In the genomic region with DNA sequence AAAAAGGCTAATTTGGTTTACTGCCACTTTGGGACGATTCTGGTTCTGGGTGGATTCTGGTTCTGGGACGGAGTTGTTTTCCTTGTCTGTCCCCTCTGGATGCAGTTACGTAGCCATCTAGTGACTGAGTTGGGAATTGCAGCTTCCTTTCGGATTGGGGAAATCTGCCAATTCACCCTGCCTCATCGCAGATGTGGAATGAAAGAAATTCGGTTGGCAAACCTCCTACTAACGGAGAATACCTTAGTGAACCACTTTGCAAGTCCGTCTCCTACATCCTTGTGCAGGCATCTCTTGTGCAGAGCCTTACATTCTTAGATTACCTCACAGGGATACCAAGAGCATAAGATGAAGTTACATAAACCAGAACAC, we compare ENCODE assay signal across 8 cellular contexts. TPM values are rescaled to one million over a fixed set of nuclear protein-coding genes. Genes with fewer than 3 reads are reported as not detected.
DNase-seq lines count a peak whose midpoint lies in the region; ATAC-seq and TF ChIP-seq lines count a peak whose summit lies in the region.

No MANE protein-coding gene starts in this region.

- H3K27me3 ChIP-seq in DND-41 (ENCODE audit: insufficient read depth, low read length, poor library complexity), result no peaks in the 10 kb centered on the region
- H3K27me3 ChIP-seq in osteoblast (ENCODE audit: insufficient read depth, low read length), result peaks cover 14% of the 10 kb centered on the region
- H3K27me3 ChIP-seq in thymus (ENCODE audit: control insufficient read depth, insufficient read depth), result no peaks in the 10 kb centered on the region

- H3K4me2 ChIP-seq in DND-41 (ENCODE audit: insufficient read depth, low read length) (peak overlapping the region; percentile 63), osteoblast (ENCODE audit: insufficient read depth, low read length) (peak overlapping the region; percentile 95)

- H3K36me3 ChIP-seq in DND-41 (ENCODE audit: insufficient read depth, low read length) (no peaks in the 10 kb centered on the region), osteoblast (ENCODE audit: insufficient read depth, low read length) (no peaks in the 10 kb centered on the region), thymus (ENCODE audit: control insufficient read depth, insufficient read depth) (no peaks in the 10 kb centered on the region)

- H3K4me1 ChIP-seq in DND-41 (ENCODE audit: insufficient read depth, low read length), result peaks cover 52% of the 10 kb centered on the region
- peaks cover 25% of the 10 kb centered on the region for H3K4me1 ChIP-seq in osteoblast (ENCODE audit: insufficient read depth, low read length)
- H3K4me1 ChIP-seq in thymus (ENCODE audit: control insufficient read depth, insufficient read depth, low read length), result no peaks in the 10 kb centered on the region

- H4K20me1 ChIP-seq in DND-41 (ENCODE audit: insufficient read depth, low read length) (no peaks in the 10 kb centered on the region), osteoblast (ENCODE audit: insufficient read depth, low read length) (no peaks in the 10 kb centered on the region)

- peak overlapping the region; percentile 48 for H3K9ac ChIP-seq in DND-41 (ENCODE audit: low read depth, low read length)

- DNase-seq in DND-41 (peak; percentile 83), M059J (ENCODE audit: low read depth) (peak; percentile 87), SK-N-DZ (ENCODE audit: low spot score) (peak; percentile 74), glomerular endothelial cell (ENCODE audit: extremely low read depth, low read depth, low spot score) (peak; percentile 77), osteoblast (ENCODE audit: insufficient read length, low spot score, missing footprints) (peak; percentile 62)
- DNase-seq in activated naive CD4-positive, alpha-beta T cell treated with anti-CD3 and anti-CD28 coated beads, Interleukin-2, amount 50 U/mL, for 16 hours, result peak; percentile 57

- peak overlapping the region in 1 of 2 experiments; percentile 58; a peak in 2 of 4 replicates for H3K4me3 ChIP-seq in DND-41 (ENCODE audit: low read depth in 1 of 2, low read length in 2 of 2)
- H3K4me3 ChIP-seq in osteoblast (ENCODE audit: insufficient read depth, low read length), result peak overlapping the region; percentile 72
- H3K4me3 ChIP-seq in thymus (ENCODE audit: low read length), result peak overlapping the region; percentile 29

- H3K9me3 ChIP-seq in DND-41 (ENCODE audit: insufficient read depth, low read length, severe bottlenecking) (no peaks in the 10 kb centered on the region), osteoblast (ENCODE audit: low read depth, low read length) (no peaks in the 10 kb centered on the region), thymus (ENCODE audit: control insufficient read depth) (no peaks in the 10 kb centered on the region)

- H2AFZ ChIP-seq in DND-41 (ENCODE audit: low read depth, low read length), result peak overlapping the region; percentile 86
- H2AFZ ChIP-seq in osteoblast (ENCODE audit: low read length), result peak overlapping the region; percentile 96

- peak; percentile 95 for TF ChIP-seq CTCF in DND-41 (IDR thresholded peaks at IDR 0.05; ENCODE audit: borderline replicate concordance, extremely low read depth, low read length, poor library complexity, severe bottlenecking)
- peak; percentile 99 for TF ChIP-seq CTCF in osteoblast (IDR thresholded peaks at IDR 0.05; ENCODE audit: extremely low read depth, low read depth, low read length)

- 2% methylated on average over 8 of the region's 8 CpGs for WGBS in thymus

- no peaks in the 10 kb centered on the region for H3K79me2 ChIP-seq in DND-41 (ENCODE audit: insufficient read depth, low read length)
- H3K79me2 ChIP-seq in osteoblast (ENCODE audit: insufficient read depth, low read length), result no peaks in the 10 kb centered on the region

- H3K27ac ChIP-seq in DND-41 (ENCODE audit: low read length), result peak overlapping the region; percentile 78
- H3K27ac ChIP-seq in osteoblast (ENCODE audit: low read depth, low read length), result peak overlapping the region; percentile 72
- H3K27ac ChIP-seq in thymus (ENCODE audit: low read depth), result no peak overlapping the region

- peak; percentile 74 for ATAC-seq in DND-41 (ENCODE audit: insufficient read depth, low read depth)
- ATAC-seq in HG02763 (IDR thresholded peaks at IDR 0.05; ENCODE audit: unreplicated experiment), result no peak

RNA-seq across cellular contexts. Expression of gene AP4E1, which starts 31.5 kb away (rescaled TPM):
- 9.5 and 13.9 TPM in 2 replicates for total RNA-seq in M059J (2014; rRNA removed; shearing (Covaris generic))
- 10.1 and 12.5 TPM in 2 replicates for polyA plus RNA-seq in SK-N-DZ (2014; cell fraction: cytosol; rRNA removed)
- 4.0 and 4.2 TPM in 2 replicates for polyA plus RNA-seq in SK-N-DZ (2014; cell fraction: nucleus; rRNA removed)
- total RNA-seq in glomerular endothelial cell (4.7 and 5.7 TPM in 2 replicates), osteoblast (19.2 and 23.3 TPM in 2 replicates)
- polyA plus RNA-seq in thymus, result 5.9 TPM
